9 cellular contexts compared by ENCODE assay signal in genomic region chr1:29453502-29454240, GRCh38.
DNase-seq lines count a peak whose midpoint lies in the region; ATAC-seq and TF ChIP-seq lines count a peak whose summit lies in the region.
"Had no signal": no experiment of that assay in that cellular context is flagged by ENCODE, and none has a peak within 500 bp of the region (broad histone marks: within the 10 kb centered on the region; RNA-seq: fewer than 3 reads in every experiment).

No MANE protein-coding gene starts in this region.

- H3K27ac ChIP-seq in VCaP (no peak overlapping the region), hepatocyte (no peak overlapping the region)
- H3K27ac ChIP-seq: parathyroid adenoma had no signal

- H3K9me3 ChIP-seq in hepatocyte (ENCODE audit: low read depth) (no peaks in the 10 kb centered on the region), T-helper 17 cell (ENCODE audit: control insufficient read depth, low read length, poor library complexity, severe bottlenecking) (no peaks in the 10 kb centered on the region)

- no peak overlapping the region for H3K4me2 ChIP-seq in hepatocyte

- H3K79me2 ChIP-seq in hepatocyte: no peaks in the 10 kb centered on the region
- H3K79me2 ChIP-seq: parathyroid adenoma had no signal

- no peaks in the 10 kb centered on the region for H3K36me3 ChIP-seq in hepatocyte (replicated peaks; ENCODE audit: insufficient read depth, low read depth)

- H3K9me2 ChIP-seq in hepatocyte (replicated peaks; ENCODE audit: insufficient read depth): no peaks in the 10 kb centered on the region

- H3K4me1 ChIP-seq in hepatocyte (ENCODE audit: insufficient read depth): no peaks in the 10 kb centered on the region
- H3K4me1 ChIP-seq: parathyroid adenoma had no signal

- 45% methylated on average over 7 of the region's 8 CpGs for WGBS in hepatocyte (ENCODE audit: low lambda C conversion rate, missing lambda C conversion rate)

- DNase-seq in GM03348 (ENCODE audit: low spot score) (peak; percentile 70), LNCaP clone FGC (ENCODE audit: low read depth) (peak; percentile 61), hepatocyte (ENCODE audit: low spot score) (peak; percentile 63), anterior cingulate cortex (lab: John Stamatoyannopoulos, UW) (no peak), T-helper 17 cell (no peak), ureter (ENCODE audit: low spot score) (no peak)

- H3K4me3 ChIP-seq in LNCaP clone FGC (ENCODE audit: low read depth, low read length): no peak overlapping the region
- no peak overlapping the region for H3K4me3 ChIP-seq in hepatocyte

- H4K20me1 ChIP-seq in hepatocyte (ENCODE audit: insufficient read depth, poor library complexity, severe bottlenecking): no peaks in the 10 kb centered on the region

- H3K27me3 ChIP-seq in hepatocyte: no peaks in the 10 kb centered on the region

- ATAC-seq in GM21447 (IDR thresholded peaks at IDR 0.05; ENCODE audit: unreplicated experiment) (no peak), T-helper 17 cell (no peak)

- no peak overlapping the region for H2AFZ ChIP-seq in hepatocyte
- H2AFZ ChIP-seq: parathyroid adenoma had no signal

- H3K4me3 Mint-ChIP-seq in T-helper 17 cell: no peak overlapping the region

- TF ChIP-seq CTCF in LNCaP clone FGC (IDR thresholded peaks at IDR 0.05; ENCODE audit: control insufficient read depth, extremely low read depth, insufficient read depth): peak; percentile 58
- peak; percentile 47 for TF ChIP-seq CTCF in VCaP (conservative IDR thresholded peaks at IDR 0.05)
- peak; percentile 34 for TF ChIP-seq CTCF in hepatocyte (IDR thresholded peaks at IDR 0.05; ENCODE audit: poor library complexity)

- peaks cover 38% of the 10 kb centered on the region for H3K27me3 Mint-ChIP-seq in T-helper 17 cell

- no peaks in the 10 kb centered on the region for H3K4me1 Mint-ChIP-seq in T-helper 17 cell

- no peaks in the 10 kb centered on the region for H3K36me3 Mint-ChIP-seq in T-helper 17 cell (ENCODE audit: low read depth)

- no peak overlapping the region for H3K27ac Mint-ChIP-seq in T-helper 17 cell

Comparison
In these comparisons a context has a peak if more than half of its experiments do, and no peak if none do; other contexts are left out.
1. DNase-seq: peak in GM03348 (single experiment), LNCaP clone FGC (single experiment) and hepatocyte (single experiment); none in anterior cingulate cortex (0 of 58), T-helper 17 cell (0 of 3) and ureter (single experiment).
2. Peak in every context shown above with its lines, with median percentiles within 50 percentile points of each other: CTCF ChIP-seq.